ENCODE assay signal across 1 cellular context in genomic region chr7:108522780-108523179, GRCh38.
TF ChIP-seq lines count a peak whose summit lies in the region.

No MANE protein-coding gene starts in this region.

TF ChIP-seq in K562, 482 proteins besides CTCF, POLR2A, EP300 and RAD21:
- TF ChIP-seq ZFP36 (IDR thresholded peaks at IDR 0.05; ENCODE audit: low read depth, low read length, partially characterized antibody): no peak
- TF ChIP-seq ZNF511 (CRISPR knock-in tag; IDR thresholded peaks at IDR 0.05): no peak
- TF ChIP-seq ZNF316 (IDR thresholded peaks at IDR 0.05): peak; percentile 79
- TF ChIP-seq STAT5A (IDR thresholded peaks at IDR 0.05; ENCODE audit: borderline replicate concordance, low read length): no peak
- peak; percentile 63 for TF ChIP-seq C11orf30 (IDR thresholded peaks at IDR 0.05; ENCODE audit: low read depth)
- TF ChIP-seq MAFG (tag; conservative IDR thresholded peaks at IDR 0.05): peak; percentile 17; the same call in 1 of the 2 replicates
- TF ChIP-seq WHSC1 (IDR thresholded peaks at IDR 0.05; ENCODE audit: low read length): no peak
TF ChIP-seq in K562: peak in this region for 3.
